Comparison of ENCODE assay signal across 21 cellular contexts in genomic region chr16:66617728-66618127, GRCh38. TPM values are rescaled to one million over a fixed set of nuclear protein-coding genes. Genes with fewer than 3 reads are reported as not detected.
DNase-seq lines count a peak whose midpoint lies in the region; ATAC-seq and TF ChIP-seq lines count a peak whose summit lies in the region.
"Had no signal": no experiment of that assay in that cellular context is flagged by ENCODE, and none has a peak within 500 bp of the region (broad histone marks: within the 10 kb centered on the region; RNA-seq: fewer than 3 reads in every experiment).

No MANE protein-coding gene starts in this region.

- H3K23ac ChIP-seq in trophoblast cell (ENCODE audit: low read length) = no peak overlapping the region

- H3K27me3 ChIP-seq in HCT116 (ENCODE audit: insufficient read depth, low read length) (no peaks in the 10 kb centered on the region), SK-N-SH (ENCODE audit: insufficient read depth) (no peaks in the 10 kb centered on the region), trophoblast cell (ENCODE audit: insufficient read depth, low read length) (no peaks in the 10 kb centered on the region), HAP-1 (ENCODE audit: low read depth) (no peaks in the 10 kb centered on the region)
- H3K27me3 ChIP-seq: upper lobe of right lung had no signal

- CTCF ChIA-PET in HCT116 (lab: Charles Lee) = interaction anchor here (4.3 kb wide), 1 partner anchor 9 kb away, joined by 41 read pairs; no protein-coding TSS in a partner anchor
- CTCF ChIA-PET in SK-N-SH (lab: Yijun Ruan, JAX) = interaction anchor here (0.8 to 5.1 kb wide), 5 partner anchors 8 to 255 kb away, joined by 3 to 44 read pairs (median 7); no protein-coding TSS in a partner anchor

- H3K9me3 ChIP-seq in HCT116 (ENCODE audit: control insufficient read depth in 1 of 2, insufficient read depth in 1 of 2, low read depth in 1 of 2, low read length in 2 of 2) (no peaks in the 10 kb centered on the region), SK-N-SH (no peaks in the 10 kb centered on the region), trophoblast cell (ENCODE audit: insufficient read depth, low read depth, low read length) (peaks cover 2% of the 10 kb centered on the region), HAP-1 (no peaks in the 10 kb centered on the region)
- H3K9me3 ChIP-seq: upper lobe of right lung had no signal

- no peak overlapping the region for H2BK5ac ChIP-seq in trophoblast cell (ENCODE audit: low read depth, low read length, poor library complexity)

- no peaks in the 10 kb centered on the region for H3K79me2 ChIP-seq in HCT116 (ENCODE audit: insufficient read depth, low read length)
- no peaks in the 10 kb centered on the region for H3K79me2 ChIP-seq in SK-N-SH (ENCODE audit: insufficient read depth)
- no peaks in the 10 kb centered on the region for H3K79me2 ChIP-seq in trophoblast cell (ENCODE audit: control insufficient read depth, insufficient read depth, low read length, poor library complexity)

- intact Hi-C loops in HCT116 (cut with micrococcal nuclease) = no loop called here

- DNase-seq in HCT116 (ENCODE audit: low read depth, low spot score) = no peak
- DNase-seq in SK-N-SH = no peak
- no peak for DNase-seq in epithelial cell of prostate (ENCODE audit: low read depth, low spot score)
- DNase-seq in trophoblast cell = peak; percentile 95 to 97
- DNase-seq in medulla oblongata (ENCODE audit: extremely low spot score) = no peak
- no peak for DNase-seq in pons (ENCODE audit: low spot score)
- DNase-seq in HAP-1 (ENCODE audit: low spot score in 2 of 2) = no peak
- DNase-seq: activated CD4-positive, alpha-beta memory T cell treated with anti-CD3 and anti-CD28 coated beads for 36 hours; AML-193; hypothalamus; left ventricle myocardium superior; MV-4-11; NCI-H2171; NCI-H774; right cardiac atrium; SHP77; stimulated activated CD4-positive, alpha-beta T cell treated with anti-CD3 and anti-CD28 coated beads, Interleukin-4, amount 100 ng/mL, for 24 hours; upper lobe of right lung had no signal

- WGBS in SK-N-SH (ENCODE audit: low lambda C conversion rate) = 73% methylated on average over 6 of the region's 7 CpGs
- no CpG with 5 or more reads among the region's 7 CpGs for WGBS in trophoblast cell (ENCODE audit: extremely low coverage, insufficient coverage, insufficient read length)

- H4K12ac ChIP-seq in trophoblast cell (ENCODE audit: low read depth, low read length) = no peak overlapping the region

- RAD21 ChIA-PET in HCT116 (lab: Charles Lee; ENCODE audit: low non-redundant PET in 1 of 2, low total read pairs in 2 of 2, uncharacterized antibody in 2 of 2, unreplicated experiment in 2 of 2) = no interaction called here

- ATAC-seq in HCT116 (no peak), GM21381 (IDR thresholded peaks at IDR 0.05; ENCODE audit: unreplicated experiment) (no peak)
- ATAC-seq: natural killer cell treated with Interleukin-12 subunit alpha and Interleukin-12 subunit beta and Interleukin-15 and Interleukin-18, amount 100 ng/mL, for 72 hours had no signal

- TF ChIP-seq CTCF in HCT116 (IDR thresholded peaks at IDR 0.05 in 2 of 3, conservative IDR thresholded peaks at IDR 0.05 in 1 of 3; ENCODE audit: borderline replicate concordance in 1 of 3, insufficient read depth in 1 of 3, low read depth in 2 of 3, low read length in 2 of 3) (no peak), SK-N-SH (IDR thresholded peaks at IDR 0.05) (no peak)

- no TSS peak for BruUV-seq in HCT116 (replicated peaks; lab: Mats Ljungman, UMichigan)

- no peak overlapping the region for H2AK5ac ChIP-seq in trophoblast cell (ENCODE audit: low read length)

- H2BK12ac ChIP-seq in trophoblast cell (ENCODE audit: low read length) = no peak overlapping the region

- peak overlapping the region; percentile 65; the same call in 1 of the 2 replicates for H3K4me2 ChIP-seq in HCT116 (ENCODE audit: low read length)
- peak overlapping the region; percentile 54; the same call in 1 of the 2 replicates for H3K4me2 ChIP-seq in SK-N-SH
- no peak overlapping the region for H3K4me2 ChIP-seq in trophoblast cell (ENCODE audit: low read length)

- H3K27ac ChIP-seq in HCT116 (ENCODE audit: low read depth, low read length) (no peak overlapping the region; the same call in 1 of the 2 replicates), SK-N-SH (ENCODE audit: low read depth in 2 of 2, low read length in 1 of 2) (peak overlapping the region; percentile 60 to 84; a peak in 3 of 4 replicates), epithelial cell of prostate (peak overlapping the region; percentile 79), trophoblast cell (ENCODE audit: low read depth, low read length) (peak overlapping the region; percentile 8)
- H3K27ac ChIP-seq: upper lobe of right lung had no signal

- TF ChIP-seq EP300 in SK-N-SH (IDR thresholded peaks at IDR 0.05; ENCODE audit: borderline replicate concordance in 1 of 2, low read depth in 1 of 2, low read length in 1 of 2) = no peak

- no peaks in the 10 kb centered on the region for H3K9me2 ChIP-seq in HCT116 (ENCODE audit: insufficient read depth)
- no peaks in the 10 kb centered on the region for H3K9me2 ChIP-seq in SK-N-SH

- H3F3A ChIP-seq in SK-N-SH (replicated peaks; ENCODE audit: insufficient read depth) = peaks cover 30% of the 10 kb centered on the region

- H3K4me1 ChIP-seq in HCT116 (ENCODE audit: control insufficient read depth in 1 of 2, insufficient read depth in 2 of 2, low read length in 2 of 2) (peaks cover 25 to 33% of the 10 kb centered on the region in 2 experiments), SK-N-SH (ENCODE audit: control insufficient read depth in 1 of 2, insufficient read depth in 2 of 2, low read depth in 1 of 2, low read length in 1 of 2) (peaks cover 18 to 41% of the 10 kb centered on the region in 2 experiments), trophoblast cell (ENCODE audit: control insufficient read depth in 1 of 2, insufficient read depth in 2 of 2, low read length in 2 of 2) (peaks cover 12 to 17% of the 10 kb centered on the region in 2 experiments), HAP-1 (no peaks in the 10 kb centered on the region)
- H3K4me1 ChIP-seq: upper lobe of right lung had no signal

- H2AFZ ChIP-seq in HCT116 (ENCODE audit: low read depth, low read length, poor library complexity, severe bottlenecking) = no peak overlapping the region
- no peak overlapping the region for H2AFZ ChIP-seq in SK-N-SH (ENCODE audit: low read depth)
- no peak overlapping the region for H2AFZ ChIP-seq in trophoblast cell (ENCODE audit: insufficient read depth, low read length, poor library complexity)

- no peak for TF ChIP-seq POLR2A in HCT116 (IDR thresholded peaks at IDR 0.05; ENCODE audit: borderline replicate concordance, extremely low read depth, insufficient read depth, insufficient read length)

- in situ Hi-C loops in HAP-1 (cut with MboI; ENCODE audit: low sequenced_read_pairs) = no loop called here

- no peak overlapping the region for H2BK120ac ChIP-seq in trophoblast cell (ENCODE audit: insufficient read depth, low read length, poor library complexity)

- no peak overlapping the region for H4K8ac ChIP-seq in trophoblast cell (ENCODE audit: low read depth, low read length)

- H3K9ac ChIP-seq in HCT116 (ENCODE audit: low read length) = no peak overlapping the region
- no peak overlapping the region for H3K9ac ChIP-seq in SK-N-SH
- H3K9ac ChIP-seq in trophoblast cell (ENCODE audit: low read length) = no peak overlapping the region

- H4K20me1 ChIP-seq in HCT116 (ENCODE audit: insufficient read depth) = no peaks in the 10 kb centered on the region
- no peaks in the 10 kb centered on the region for H4K20me1 ChIP-seq in SK-N-SH (ENCODE audit: insufficient read depth)

- H3K18ac ChIP-seq in trophoblast cell (ENCODE audit: low read length) = no peak overlapping the region

- H3K4ac ChIP-seq in trophoblast cell (ENCODE audit: low read depth, low read length) = no peak overlapping the region

- H3K14ac ChIP-seq in trophoblast cell (ENCODE audit: low read length) = no peak overlapping the region

- H4K91ac ChIP-seq in trophoblast cell (ENCODE audit: low read depth, low read length) = no peak overlapping the region

- H3K4me3 ChIP-seq in HCT116 (replicated peaks in 1 of 2; ENCODE audit: low read depth in 1 of 2, low read length in 2 of 2) (no peak overlapping the region), SK-N-SH (ENCODE audit: low read depth in 2 of 2, low read length in 1 of 2) (no peak overlapping the region), trophoblast cell (ENCODE audit: low read depth, low read length) (no peak overlapping the region), HAP-1 (no peak overlapping the region)
- H3K4me3 ChIP-seq: upper lobe of right lung had no signal

- TF ChIP-seq RAD21 in HCT116 (IDR thresholded peaks at IDR 0.05; ENCODE audit: low read depth) = no peak
- TF ChIP-seq RAD21 in SK-N-SH (IDR thresholded peaks at IDR 0.05; ENCODE audit: low read length) = no peak

- POLR2A ChIA-PET in HCT116 (lab: Charles Lee) (interaction anchor here (1.4 kb wide), 1 partner anchor 9 kb away, joined by 3 read pairs; no protein-coding TSS in a partner anchor), SK-N-SH (lab: Yijun Ruan, JAX) (no interaction called here)

- H3K79me1 ChIP-seq in trophoblast cell (ENCODE audit: low read length) = no peaks in the 10 kb centered on the region

- H3K36me3 ChIP-seq in HCT116 (ENCODE audit: control insufficient read depth in 1 of 2, insufficient read depth in 2 of 2, low read length in 2 of 2) (peaks cover 6 to 18% of the 10 kb centered on the region in 2 experiments; a peak in 2 of 4 replicates), SK-N-SH (replicated peaks in 1 of 2; ENCODE audit: control insufficient read depth in 1 of 2, insufficient read depth in 2 of 2, low read length in 1 of 2) (peaks cover 3 to 33% of the 10 kb centered on the region in 2 experiments), trophoblast cell (ENCODE audit: control insufficient read depth in 1 of 2, insufficient read depth in 2 of 2, low read length in 2 of 2) (peaks cover 19 to 22% of the 10 kb centered on the region in 2 experiments), HAP-1 (replicated peaks) (peaks cover 81% of the 10 kb centered on the region)

RNA-seq across cellular contexts. Expression of gene CMTM3, which starts 13.2 kb away (rescaled TPM):
- 12.8 TPM for total RNA-seq in HCT116 (2021; ENCODE audit: unreplicated experiment)
- polyA plus RNA-seq in HCT116 (2012) = 9.8 and 11.8 TPM in 2 replicates
- 64.2 and 69.4 TPM in 2 replicates for polyA plus RNA-seq in SK-N-SH (2012; rRNA removed)
- polyA plus RNA-seq in SK-N-SH (2012; cell fraction: cytosol; rRNA removed) = 51.4 and 73.9 TPM in 2 replicates
- 44.1 and 60.0 TPM in 2 replicates for polyA plus RNA-seq in SK-N-SH (2012; cell fraction: nucleus; rRNA removed)
- 68.4 and 70.2 TPM in 2 replicates for polyA plus RNA-seq in trophoblast cell (2013)

RNA-seq across cellular contexts. Expression of gene CMTM2, which starts 38.5 kb away (rescaled TPM):
- 0.42 TPM for total RNA-seq in HCT116 (2021; ENCODE audit: unreplicated experiment)
- polyA plus RNA-seq in HCT116 (2012) = 0.15 and 0.16 TPM in 2 replicates
- polyA plus RNA-seq in SK-N-SH (2012; rRNA removed) = not detected in 2 replicates
- polyA plus RNA-seq in SK-N-SH (2012; cell fraction: cytosol; rRNA removed) = 0.07 TPM in 1 of 2 replicates, not detected in the other
- polyA plus RNA-seq in SK-N-SH (2012; cell fraction: nucleus; rRNA removed) = 0.39 and 0.46 TPM in 2 replicates
- polyA plus RNA-seq in trophoblast cell (2013) = not detected in 2 replicates
- total RNA-seq: HT1080, left ventricle myocardium superior had no signal
- polyA plus RNA-seq: right cardiac atrium had no signal

RNA-seq across cellular contexts. Expression of gene CMTM1, which starts 51.5 kb away (rescaled TPM):
- 5.2 TPM for total RNA-seq in HCT116 (2021; ENCODE audit: unreplicated experiment)
- 2.3 TPM in 2 replicates for polyA plus RNA-seq in HCT116 (2012)
- 3.1 and 3.7 TPM in 2 replicates for polyA plus RNA-seq in SK-N-SH (2012; rRNA removed)
- polyA plus RNA-seq in SK-N-SH (2012; cell fraction: cytosol; rRNA removed) = 1.0 and 2.3 TPM in 2 replicates
- polyA plus RNA-seq in SK-N-SH (2012; cell fraction: nucleus; rRNA removed) = 3.1 and 3.2 TPM in 2 replicates
- polyA plus RNA-seq in trophoblast cell (2013) = 1.4 TPM in 2 replicates

Comparison
In these comparisons a context has a peak if more than half of its experiments do, and no peak if none do; other contexts are left out.
1. DNase-seq: peak in trophoblast cell (2 of 2); none in HCT116 (single experiment), SK-N-SH (single experiment), epithelial cell of prostate (single experiment), medulla oblongata (single experiment), pons (single experiment) and HAP-1 (0 of 2).